15 cellular contexts compared by ENCODE assay signal in the genomic region with DNA sequence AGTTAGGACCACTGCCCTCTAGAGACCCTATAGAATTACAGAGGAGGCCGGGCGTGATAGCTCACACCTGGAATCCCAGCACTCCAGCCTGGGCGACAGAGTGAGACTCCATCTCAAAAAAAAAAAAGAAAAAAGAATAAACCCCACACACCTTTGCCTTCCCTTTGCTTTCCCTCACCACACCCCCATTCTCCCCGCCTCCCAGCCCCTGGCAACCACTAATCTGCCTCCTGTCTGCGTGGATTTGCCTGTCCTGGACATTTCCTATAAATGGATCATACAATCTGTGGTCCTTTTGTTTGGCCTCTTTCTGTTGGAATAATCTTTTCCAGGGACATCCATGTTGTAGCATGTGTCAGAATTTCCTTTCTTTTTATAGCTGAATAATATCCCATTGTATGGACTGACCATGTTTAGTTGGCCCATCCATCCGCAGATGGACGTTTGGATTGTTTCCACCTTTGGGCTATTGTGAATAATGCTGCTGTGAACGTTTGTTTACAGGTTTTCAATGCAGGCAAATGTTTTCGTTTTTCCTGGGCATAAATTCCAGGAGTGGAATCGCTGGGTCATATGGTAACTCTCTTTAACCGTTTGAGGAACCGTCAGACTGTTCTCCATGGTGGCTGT. TPM values are rescaled to one million over a fixed set of nuclear protein-coding genes. Genes with fewer than 3 reads are reported as not detected.
DNase-seq lines count a peak whose midpoint lies in the region; ATAC-seq and TF ChIP-seq lines count a peak whose summit lies in the region.
"Had no signal": no experiment of that assay in that cellular context is flagged by ENCODE, and none has a peak within 500 bp of the region (broad histone marks: within the 10 kb centered on the region; RNA-seq: fewer than 3 reads in every experiment).

No MANE protein-coding gene starts in this region.

- no peak overlapping the region for H2BK15ac ChIP-seq in neuronal stem cell (ENCODE audit: low read length)

- no peak overlapping the region for H2AK5ac ChIP-seq in neuronal stem cell (ENCODE audit: low read depth, low read length)

- H3K14ac ChIP-seq in neuronal stem cell (ENCODE audit: low read length): no peak overlapping the region

- no peak overlapping the region for H2BK12ac ChIP-seq in neuronal stem cell (ENCODE audit: low read length)

- no peaks in the 10 kb centered on the region for H3K27me3 Mint-ChIP-seq in T-helper 2 cell treated with Interferon-gamma antibody and Interleukin-4, amounts not matched to agents 5 μg/mL and 100 μg/mL, for 36 hours (ENCODE audit: low read depth)
- no peaks in the 10 kb centered on the region for H3K27me3 Mint-ChIP-seq in WTC11 (ENCODE audit: low read depth)
- H3K27me3 Mint-ChIP-seq: dendritic cell treated with granulocyte-macrophage colony-stimulating factor and Interleukin-4, amounts not matched to agents 40 ng/mL and 50 ng/mL, for 4 days had no signal

- peak overlapping the region; percentile 78 for H3K4me3 Mint-ChIP-seq in T-helper 2 cell treated with Interferon-gamma antibody and Interleukin-4, amounts not matched to agents 5 μg/mL and 100 μg/mL, for 36 hours
- H3K4me3 Mint-ChIP-seq in WTC11: no peak overlapping the region
- H3K4me3 Mint-ChIP-seq: dendritic cell treated with granulocyte-macrophage colony-stimulating factor and Interleukin-4, amounts not matched to agents 40 ng/mL and 50 ng/mL, for 4 days; nephron had no signal

- no peak overlapping the region for H3K4ac ChIP-seq in neuronal stem cell (ENCODE audit: low read length)

- H4K8ac ChIP-seq in neuronal stem cell (ENCODE audit: low read depth, low read length): no peak overlapping the region

- 0 out of 2 replicates have a peak, but pooled peaks have one; percentile 41 for ATAC-seq in WTC11
- no peak for ATAC-seq in psoas muscle
- ATAC-seq in HG02763 (IDR thresholded peaks at IDR 0.05; ENCODE audit: unreplicated experiment): no peak
- ATAC-seq in HG02623 (IDR thresholded peaks at IDR 0.05; ENCODE audit: unreplicated experiment): no peak
- ATAC-seq: HepG2 had no signal

- intact Hi-C loops in psoas muscle (cut with DNase I): no loop called here

- H3K27ac ChIP-seq in psoas muscle: peak overlapping the region; percentile 30
- H3K27ac ChIP-seq in neuronal stem cell (replicated peaks; ENCODE audit: low read length): no peak overlapping the region

- peaks cover 22% of the 10 kb centered on the region for H3K36me3 Mint-ChIP-seq in T-helper 2 cell treated with Interferon-gamma antibody and Interleukin-4, amounts not matched to agents 5 μg/mL and 100 μg/mL, for 36 hours (ENCODE audit: low read depth)
- peaks cover 31% of the 10 kb centered on the region for H3K36me3 Mint-ChIP-seq in WTC11

- H3K9me3 ChIP-seq in psoas muscle (no peaks in the 10 kb centered on the region), neuronal stem cell (replicated peaks in 1 of 2; ENCODE audit: control insufficient read depth in 2 of 2, insufficient read depth in 1 of 2, low read depth in 1 of 2, low read length in 2 of 2) (no peaks in the 10 kb centered on the region)

- peaks cover 44% of the 10 kb centered on the region for H3K79me1 ChIP-seq in neuronal stem cell (ENCODE audit: low read depth, low read length)

- H2AFZ ChIP-seq in neuronal stem cell (ENCODE audit: low read length): no peak overlapping the region
- H2AFZ ChIP-seq: PC-9 had no signal

- H2BK120ac ChIP-seq in neuronal stem cell (ENCODE audit: low read depth, low read length): no peak overlapping the region

- peaks cover 24% of the 10 kb centered on the region for H3K4me1 Mint-ChIP-seq in T-helper 2 cell treated with Interferon-gamma antibody and Interleukin-4, amounts not matched to agents 5 μg/mL and 100 μg/mL, for 36 hours (ENCODE audit: low read depth)
- H3K4me1 Mint-ChIP-seq in WTC11: no peaks in the 10 kb centered on the region
- H3K4me1 Mint-ChIP-seq: nephron had no signal

- H2BK5ac ChIP-seq in neuronal stem cell (ENCODE audit: low read length): no peak overlapping the region

- H3K27me3 ChIP-seq in psoas muscle (ENCODE audit: insufficient read depth in 3 of 3, low read length in 2 of 3) (no peaks in the 10 kb centered on the region), neuronal stem cell (ENCODE audit: control insufficient read depth in 3 of 3, insufficient read depth in 3 of 3, low read depth in 1 of 3, low read length in 3 of 3) (no peaks in the 10 kb centered on the region)

- H3K4me3 ChIP-seq in psoas muscle (no peak overlapping the region), neuronal stem cell (ENCODE audit: low read length in 2 of 2) (no peak overlapping the region)
- H3K4me3 ChIP-seq: PC-9 had no signal

- H3K4me1 ChIP-seq in psoas muscle: no peaks in the 10 kb centered on the region
- H3K4me1 ChIP-seq in neuronal stem cell (ENCODE audit: control insufficient read depth in 2 of 2, insufficient read depth in 1 of 2, low read depth in 1 of 2, low read length in 2 of 2): peaks cover 0 to 2% of the 10 kb centered on the region in 2 donors

- H3K4me2 ChIP-seq in neuronal stem cell (ENCODE audit: insufficient read depth, low read length, poor library complexity, severe bottlenecking): no peak overlapping the region
- H3K4me2 ChIP-seq: PC-9 had no signal

- H3K27ac Mint-ChIP-seq in T-helper 2 cell treated with Interferon-gamma antibody and Interleukin-4, amounts not matched to agents 5 μg/mL and 100 μg/mL, for 36 hours: peak overlapping the region; percentile 56
- peak overlapping the region; percentile 63; the same call in 1 of the 2 replicates for H3K27ac Mint-ChIP-seq in WTC11
- H3K27ac Mint-ChIP-seq: dendritic cell treated with granulocyte-macrophage colony-stimulating factor and Interleukin-4, amounts not matched to agents 40 ng/mL and 50 ng/mL, for 4 days; nephron had no signal

- WGBS in psoas muscle, 3 donors: 57 to 66% (median 59%) methylated on average over 12 of the region's 12 CpGs
- WGBS in neuronal stem cell (ENCODE audit: extremely low coverage in 2 of 2, insufficient read length in 2 of 2, insufficient replicate concordance in 1 of 2), 2 donors: no CpG with 5 or more reads among the region's 12 CpGs

- H3K9ac ChIP-seq in neuronal stem cell (ENCODE audit: low read depth, low read length, poor library complexity): no peak overlapping the region

- H3K9me3 Mint-ChIP-seq in T-helper 2 cell treated with Interferon-gamma antibody and Interleukin-4, amounts not matched to agents 5 μg/mL and 100 μg/mL, for 36 hours: no peaks in the 10 kb centered on the region
- no peaks in the 10 kb centered on the region for H3K9me3 Mint-ChIP-seq in WTC11
- H3K9me3 Mint-ChIP-seq: dendritic cell treated with granulocyte-macrophage colony-stimulating factor and Interleukin-4, amounts not matched to agents 40 ng/mL and 50 ng/mL, for 4 days; nephron had no signal

- no peak overlapping the region for H3K18ac ChIP-seq in neuronal stem cell (ENCODE audit: low read length)

- H4K91ac ChIP-seq in neuronal stem cell (ENCODE audit: low read depth, low read length, poor library complexity): no peak overlapping the region

- POLR2A ChIA-PET in WTC11 (lab: Charles Lee): interaction anchor here (1.6 to 2.0 kb wide), 2 partner anchors 15 to 16 kb away, joined by 3 to 5 read pairs; a partner anchor contains a TSS

- no peak for DNase-seq in T-helper 2 cell treated with Interferon-gamma antibody and Interleukin-4, amounts not matched to agents 5 μg/mL and 100 μg/mL, for 36 hours (ENCODE audit: low spot score)
- DNase-seq in T-helper 2 cell (no peak), WTC11 (ENCODE audit: low spot score) (no peak), foreskin melanocyte (peak; percentile 24), psoas muscle (no peak), neuronal stem cell (ENCODE audit: low spot score) (no peak)
- DNase-seq: Calu3, NCI-H1436 treated with DMSO at 0.1 percent for 48 hours, NCI-H446 treated with DMSO at 0.1 percent for 48 hours had no signal

- peaks cover 0 to 33% of the 10 kb centered on the region in 2 donors for H3K36me3 ChIP-seq in psoas muscle (ENCODE audit: insufficient read depth in 1 of 2, low read depth in 1 of 2)
- H3K36me3 ChIP-seq in neuronal stem cell (replicated peaks in 1 of 2; ENCODE audit: control insufficient read depth in 2 of 2, insufficient read depth in 2 of 2, low read length in 2 of 2): peaks cover 46 to 76% of the 10 kb centered on the region in 2 donors

- CTCF ChIA-PET in WTC11 (lab: Charles Lee): interaction anchor here (1.0 to 2.1 kb wide), 4 partner anchors 14 to 62 kb away, joined by 3 to 7 read pairs (median 4); no protein-coding TSS in a partner anchor

- TF ChIP-seq CTCF in WTC11 (IDR thresholded peaks at IDR 0.05) (no peak), psoas muscle (IDR thresholded peaks at IDR 0.05) (no peak)

- H3K23ac ChIP-seq in neuronal stem cell (ENCODE audit: low read depth, low read length, poor library complexity): no peak overlapping the region

TF ChIP-seq in WTC11, 78 proteins besides CTCF, POLR2A, EP300 and RAD21 (continues in another document):
- no peak for TF ChIP-seq ZNF396 (CRISPR knock-in tag; IDR thresholded peaks at IDR 0.05; ENCODE audit: borderline replicate concordance)
- TF ChIP-seq, protein P1, sequence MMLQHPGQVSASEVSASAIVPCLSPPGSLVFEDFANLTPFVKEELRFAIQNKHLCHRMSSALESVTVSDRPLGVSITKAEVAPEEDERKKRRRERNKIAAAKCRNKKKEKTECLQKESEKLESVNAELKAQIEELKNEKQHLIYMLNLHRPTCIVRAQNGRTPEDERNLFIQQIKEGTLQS (CRISPR knock-in tag; conservative IDR thresholded peaks at IDR 0.05): no peak
- no peak for TF ChIP-seq NFATC4 (CRISPR knock-in tag; IDR thresholded peaks at IDR 0.05)

RNA-seq across cellular contexts. Expression of a gene that starts 15.3 kb away (rescaled TPM):
- total RNA-seq in WTC11 (2021) (212 to 237 TPM (median 213 TPM) in 3 replicates), psoas muscle (10 to 100 TPM; 32.1 to 48.9 (median 37.9) TPM)
- polyA plus RNA-seq in psoas muscle: 10 to 100 TPM; 11.9 to 63.4 (median 45.8) TPM
- 123 TPM for polyA plus RNA-seq in neuronal stem cell (2013, experiment 1 of 2)
- 121 TPM for polyA plus RNA-seq in neuronal stem cell (2013, experiment 2 of 2)

RNA-seq across cellular contexts. Expression of a gene that starts 16.8 kb away (rescaled TPM):
- total RNA-seq in WTC11 (2021) (84.0 to 106 TPM (median 86.0 TPM) in 3 replicates), psoas muscle (10 to 100 TPM; 31.6 to 45.3 (median 35.1) TPM)
- polyA plus RNA-seq in psoas muscle: 10 to 100 TPM; 42.3 to 87.1 (median 45.4) TPM
- polyA plus RNA-seq in neuronal stem cell (2013, experiment 1 of 2): 22.9 TPM
- polyA plus RNA-seq in neuronal stem cell (2013, experiment 2 of 2): 24.4 TPM

RNA-seq across cellular contexts. Expression of a gene that starts 16.8 kb away (rescaled TPM):
- total RNA-seq in WTC11 (2021) (53.7 to 56.9 TPM (median 54.6 TPM) in 3 replicates), psoas muscle (10 to 100 TPM; 18.5 to 20.4 (median 19.3) TPM)
- 10 to 100 TPM; 34.5 to 63.3 (median 43.6) TPM for polyA plus RNA-seq in psoas muscle
- 35.3 TPM for polyA plus RNA-seq in neuronal stem cell (2013, experiment 1 of 2)
- 33.1 TPM for polyA plus RNA-seq in neuronal stem cell (2013, experiment 2 of 2)

RNA-seq across cellular contexts. Expression of a gene that starts 16.9 kb away (rescaled TPM):
- total RNA-seq in WTC11 (2021) (138 to 154 TPM (median 150 TPM) in 3 replicates), psoas muscle (10 to 100 TPM; 16.8 to 31.2 (median 29.9) TPM)
- 10 to 100 TPM; 12.9 to 62.7 (median 18.2) TPM for polyA plus RNA-seq in psoas muscle
- polyA plus RNA-seq in neuronal stem cell (2013, experiment 1 of 2): 64.6 TPM
- polyA plus RNA-seq in neuronal stem cell (2013, experiment 2 of 2): 64.5 TPM

RNA-seq across cellular contexts. Expression of a gene that starts 30.7 kb away (rescaled TPM):
- 0.60 to 1.2 TPM (median 0.66 TPM) in 3 replicates for total RNA-seq in WTC11 (2021)
- 1 to 10 TPM; 2.1 to 4.6 (median 3.2) TPM for total RNA-seq in psoas muscle
- 1 to 10 TPM; 1.1 to 3.4 (median 1.1) TPM for polyA plus RNA-seq in psoas muscle
- 1.1 TPM for polyA plus RNA-seq in neuronal stem cell (2013, experiment 1 of 2)
- polyA plus RNA-seq in neuronal stem cell (2013, experiment 2 of 2): 1.1 TPM
- total RNA-seq: Calu3 had no signal
